ENCODE assay signal across 23 cellular contexts in genomic region chr12:32757159-32757556, GRCh38.
"Had no signal": no experiment of that assay in that cellular context is flagged by ENCODE, and none has a peak within 500 bp of the region (broad histone marks: within the 10 kb centered on the region; RNA-seq: fewer than 3 reads in every experiment).

No MANE protein-coding gene starts in this region.

- H3K36me3 ChIP-seq: breast epithelium had no signal

- H3K27ac Mint-ChIP-seq: activated CD4-positive, alpha-beta memory T cell treated with anti-CD3 and anti-CD28 coated beads, Interleukin-2, amount 10 ng/mL, durations not matched to agents 7 days and 5 days; activated CD4-positive, alpha-beta T cell treated with anti-CD3 and anti-CD28 coated beads, Interleukin-2, amount 10 ng/mL, durations not matched to agents 24 days and 14 days; activated naive CD8-positive, alpha-beta T cell treated with anti-CD3 and anti-CD28 coated beads for 36 hours; nephron progenitor cell had no signal

- H3K27ac ChIP-seq: left lung, parathyroid adenoma, right atrium auricular region had no signal

- H3K9ac ChIP-seq: parathyroid adenoma had no signal

- FAIRE-seq: colon, frontal cortex had no signal

- H3K9me3 ChIP-seq: breast epithelium, esophagus squamous epithelium, left lung, right atrium auricular region, tibial nerve had no signal

- H3K27me3 ChIP-seq: breast epithelium, right atrium auricular region, tibial nerve had no signal

- H3K9me3 Mint-ChIP-seq: activated CD4-positive, alpha-beta memory T cell treated with anti-CD3 and anti-CD28 coated beads, Interleukin-2, amount 10 ng/mL, durations not matched to agents 7 days and 5 days; activated CD4-positive, alpha-beta T cell treated with anti-CD3 and anti-CD28 coated beads, Interleukin-2, amount 10 ng/mL, durations not matched to agents 24 days and 14 days; activated naive CD8-positive, alpha-beta T cell treated with anti-CD3 and anti-CD28 coated beads for 36 hours; activated T-cell treated with anti-CD3 and anti-CD28 coated beads, Interleukin-2, amount 50 U/mL, for 4 hours; activated T-helper 17 cell treated with anti-CD3 and anti-CD28 coated beads, Interleukin-2, amount 50 U/mL, for 72 hours; central memory CD8-positive, alpha-beta T cell; nephron progenitor cell; stimulated activated naive B cell treated with anti-CD40 and anti-IgM and Interleukin-4, amounts not matched to agents 10 μg/mL and 1 μg/mL and 100 μg/mL, for 72 hours had no signal

- H3K36me3 Mint-ChIP-seq: stimulated activated naive B cell treated with anti-CD40 and anti-IgM and Interleukin-4, amounts not matched to agents 10 μg/mL and 1 μg/mL and 100 μg/mL, for 72 hours had no signal

- H3K4me3 Mint-ChIP-seq: activated naive CD8-positive, alpha-beta T cell treated with anti-CD3 and anti-CD28 coated beads for 36 hours; stimulated activated naive B cell treated with anti-CD40 and anti-IgM and Interleukin-4, amounts not matched to agents 10 μg/mL and 1 μg/mL and 100 μg/mL, for 72 hours had no signal

- H3K4me3 ChIP-seq: breast epithelium, esophagus squamous epithelium, left lung, right atrium auricular region had no signal

- DNase-seq: activated CD4-positive, alpha-beta memory T cell treated with anti-CD3 and anti-CD28 coated beads, Interleukin-2, amount 10 ng/mL, durations not matched to agents 7 days and 5 days; activated CD4-positive, alpha-beta T cell treated with anti-CD3 and anti-CD28 coated beads, Interleukin-2, amount 10 ng/mL, durations not matched to agents 24 days and 14 days; activated CD4-positive, CD25-positive, alpha-beta regulatory T cell treated with anti-CD3 and anti-CD28 coated beads, Interleukin-2, amount 50 U/mL, for 72 hours; activated gamma-delta T cell treated with Interleukin-2 at 50 U/mL for 16 hours; activated naive CD8-positive, alpha-beta T cell treated with anti-CD3 and anti-CD28 coated beads for 36 hours; activated T-cell treated with anti-CD3 and anti-CD28 coated beads, Interleukin-2, amount 50 U/mL, for 4 hours; effector CD4-positive, alpha-beta T cell; esophagus squamous epithelium; left lung; nephron progenitor cell; occipital lobe; stimulated activated CD4-positive, alpha-beta T cell treated with anti-CD3 and anti-CD28 coated beads, Interleukin-15, amount 100 ng/mL, for 24 hours; stimulated activated CD4-positive, alpha-beta T cell treated with anti-CD3 and anti-CD28 coated beads, Interleukin-2, amount 100 ng/mL, for 24 hours; stimulated activated naive B cell treated with anti-CD40 and anti-IgM and Interleukin-4, amounts not matched to agents 10 μg/mL and 1 μg/mL and 100 μg/mL, for 72 hours; T-helper 2 cell had no signal

- ATAC-seq: activated T-cell treated with anti-CD3 and anti-CD28 coated beads, Interleukin-2, amount 50 U/mL, for 4 hours; activated T-helper 17 cell treated with anti-CD3 and anti-CD28 coated beads, Interleukin-2, amount 50 U/mL, for 72 hours; left lung; stimulated activated naive B cell treated with anti-CD40 and anti-IgM and Interleukin-4, amounts not matched to agents 10 μg/mL and 1 μg/mL and 100 μg/mL, for 72 hours had no signal

- H3K27me3 Mint-ChIP-seq: activated CD4-positive, alpha-beta T cell treated with anti-CD3 and anti-CD28 coated beads, Interleukin-2, amount 10 ng/mL, durations not matched to agents 24 days and 14 days; activated naive CD8-positive, alpha-beta T cell treated with anti-CD3 and anti-CD28 coated beads for 36 hours; stimulated activated naive B cell treated with anti-CD40 and anti-IgM and Interleukin-4, amounts not matched to agents 10 μg/mL and 1 μg/mL and 100 μg/mL, for 72 hours had no signal
